9 cellular contexts compared by ENCODE assay signal in the genomic region with DNA sequence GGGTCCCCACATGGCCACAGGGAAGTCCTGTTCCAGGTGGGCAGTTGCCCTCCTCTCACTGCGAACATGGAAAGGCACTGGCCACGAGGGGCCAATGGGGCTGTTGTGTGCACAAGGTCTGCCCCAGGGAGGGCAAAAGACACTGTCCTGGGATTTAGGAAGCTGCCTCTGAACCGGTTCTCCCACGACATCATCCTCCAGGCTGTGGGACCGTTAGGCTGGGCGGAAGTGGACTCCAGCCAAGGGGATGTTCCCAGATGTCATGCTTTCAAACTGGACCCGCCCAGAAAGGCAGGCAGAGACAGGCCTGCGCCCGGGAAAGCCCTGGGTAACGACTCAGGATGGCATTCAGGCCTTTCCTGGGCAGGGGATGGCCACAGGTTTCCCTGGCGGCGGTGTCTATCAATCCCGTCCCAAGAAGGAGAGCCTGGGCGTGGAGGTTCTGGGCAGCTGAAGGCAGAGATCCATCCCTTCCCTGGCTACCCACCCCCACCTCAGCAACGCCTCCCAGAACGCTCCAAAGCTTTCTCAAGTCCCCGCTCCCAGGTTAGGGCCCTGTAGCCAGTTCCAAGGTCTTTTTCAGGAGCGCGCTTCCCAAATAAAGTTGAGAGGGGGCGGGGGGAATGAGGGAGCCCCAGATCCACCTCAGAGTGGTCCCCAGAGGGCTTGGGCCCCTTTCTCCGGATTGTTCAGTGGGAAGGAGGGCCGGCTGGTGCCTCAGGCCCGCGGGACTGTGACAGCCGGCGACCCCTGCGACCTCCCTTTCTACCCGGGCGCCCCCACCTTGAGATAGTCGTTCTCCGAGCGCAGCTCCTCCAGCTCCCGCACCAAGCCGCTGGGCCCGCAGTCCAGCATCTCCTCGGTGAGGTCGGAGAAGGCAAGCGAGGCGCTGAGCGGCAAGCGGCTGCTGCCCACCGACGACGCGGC. TPM values are rescaled to one million over a fixed set of nuclear protein-coding genes. Genes with fewer than 3 reads are reported as not detected.
DNase-seq lines count a peak whose midpoint lies in the region; ATAC-seq, FAIRE-seq and TF ChIP-seq lines count a peak whose summit lies in the region.
"Had no signal": no experiment of that assay in that cellular context is flagged by ENCODE, and none has a peak within 500 bp of the region (broad histone marks: within the 10 kb centered on the region; RNA-seq: fewer than 3 reads in every experiment).

No MANE protein-coding gene starts in this region.

- no peak for ATAC-seq in GM21447 (IDR thresholded peaks at IDR 0.05; ENCODE audit: unreplicated experiment)

- CTCF ChIA-PET in PC-9 (lab: Charles Lee), result interaction anchor here (0.7 to 1.4 kb wide), 3 partner anchors 15 to 95 kb away, joined by 3 to 5 read pairs (median 3); no protein-coding TSS in a partner anchor

- H4K20me1 ChIP-seq in PC-9 (ENCODE audit: insufficient read depth), result no peaks in the 10 kb centered on the region; the same call in 1 of the 2 replicates

- no peaks in the 10 kb centered on the region for H3K9me2 ChIP-seq in PC-9 (ENCODE audit: insufficient read depth)

- TF ChIP-seq POLR2A in H54 (IDR thresholded peaks at IDR 0.05; ENCODE audit: low read depth, low read length) (peak; percentile 94), spleen (IDR thresholded peaks at IDR 0.05) (no peak)

- intact Hi-C loops in PC-9 (cut with micrococcal nuclease; ENCODE audit: unreplicated experiment), result loop anchor here (1.0 kb wide), 1 partner anchor 70 kb away; no protein-coding TSS in a partner anchor
- intact Hi-C loops in spleen (cut with DNase I; ENCODE audit: low total_unique reads), result no loop called here

- H3K9me3 ChIP-seq in PC-9 (ENCODE audit: insufficient read depth, low read depth), result no peaks in the 10 kb centered on the region
- no peaks in the 10 kb centered on the region for H3K9me3 ChIP-seq in spleen

- FAIRE-seq in H54 (lab: Jason Lieb, UNC), result no peak

- DNase-seq in AG09309 (ENCODE audit: low read depth), result no peak
- peak; percentile 96 for DNase-seq in H54 (ENCODE audit: insufficient read length, low spot score)
- peak; percentile 38 to 80 for DNase-seq in PC-9
- DNase-seq in choroid plexus epithelial cell (ENCODE audit: low read depth), result peak; percentile 70
- peak; percentile 91 for DNase-seq in kidney tubule cell (ENCODE audit: low spot score)
- DNase-seq in spleen, result peak; percentile 76
- no peak for DNase-seq in germinal center (ENCODE audit: low spot score)

- H3K27ac ChIP-seq in PC-9 (no peak overlapping the region), spleen (peak overlapping the region; percentile 10 to 86 (median 76))
- H3K27ac ChIP-seq: HL-60 had no signal

- no peaks in the 10 kb centered on the region for H3K79me2 ChIP-seq in PC-9 (ENCODE audit: low read depth)

- H3K27me3 ChIP-seq in PC-9 (ENCODE audit: insufficient read depth, low read depth) (no peaks in the 10 kb centered on the region), spleen (replicated peaks in 1 of 7) (peaks cover 0 to 33% (median 0%) of the 10 kb centered on the region in 7 donors)

- H3K4me3 ChIP-seq in AG09309 (ENCODE audit: control insufficient read depth, low read depth, low read length) (peak overlapping the region; percentile 56), PC-9 (no peak overlapping the region; the same call in 1 of the 2 replicates), choroid plexus epithelial cell (ENCODE audit: low read depth, low read length) (peak overlapping the region; percentile 64), spleen (peak overlapping the region; percentile 18 to 86 (median 56))

- whole genome bisulfite sequencing in spleen, 5 donors, result 35 to 45% (median 40%) methylated on average over 29 to 45 of the region's 45 CpGs

- TF ChIP-seq CTCF in AG09309 (IDR thresholded peaks at IDR 0.05; ENCODE audit: control insufficient read depth, insufficient read depth, low read depth, low read length, missing control alignments) (no peak), PC-9 (conservative IDR thresholded peaks at IDR 0.05) (no peak), choroid plexus epithelial cell (conservative IDR thresholded peaks at IDR 0.05; ENCODE audit: low read depth, low read length) (no peak), spleen (IDR thresholded peaks at IDR 0.05 in 8 of 11, conservative IDR thresholded peaks at IDR 0.05 in 3 of 11) (no peak)

- H2AFZ ChIP-seq in PC-9, result no peak overlapping the region

- H3K36me3 ChIP-seq in PC-9 (ENCODE audit: low read depth) (no peaks in the 10 kb centered on the region), spleen (no peaks in the 10 kb centered on the region)

- 0 out of 2 replicates have a peak, but pooled peaks cover 12% of the 10 kb centered on the region for H3K4me1 ChIP-seq in PC-9 (replicated peaks; ENCODE audit: insufficient read depth)
- H3K4me1 ChIP-seq in spleen, result peaks cover 12 to 82% (median 72%) of the 10 kb centered on the region in 6 donors

- peak overlapping the region; percentile 51 for H3K4me2 ChIP-seq in PC-9

- H3F3A ChIP-seq in PC-9 (ENCODE audit: insufficient read depth, low read depth), result peaks cover 13% of the 10 kb centered on the region; the same call in 1 of the 2 replicates

- POLR2A ChIA-PET in PC-9 (lab: Charles Lee; ENCODE audit: unreplicated experiment), result interaction anchor here (0.6 kb wide), 1 partner anchor 264 kb away, joined by 5 read pairs; no protein-coding TSS in a partner anchor

- TSS peak; percentile 52 for BruUV-seq in PC-9 (replicated peaks; lab: Mats Ljungman, UMichigan)

RNA-seq across cellular contexts. Expression of a gene that starts 13.8 kb away (rescaled TPM):
- total RNA-seq in PC-9 (2021) (not detected in 2 replicates), spleen (not detected)
- polyA plus RNA-seq in spleen, result under 1 TPM; 0.05 to 0.16 (median 0.11) TPM

Comparison
In these comparisons a context has a peak if more than half of its experiments do, and no peak if none do; other contexts are left out.
1. DNase-seq: peak in H54 (single experiment), PC-9 (2 of 2), choroid plexus epithelial cell (single experiment), kidney tubule cell (single experiment) and spleen (single experiment); none in AG09309 (single experiment) and germinal center (single experiment).